In genomic region chr17:49739662-49740271, GRCh38 we compare ENCODE assay signal across 9 cellular contexts. TPM values are rescaled to one million over a fixed set of nuclear protein-coding genes. Genes with fewer than 3 reads are reported as not detected.
A peak's percentile ranks its signal among the peaks of the same experiment; 100 is the strongest.
DNase-seq lines count a peak whose midpoint lies in the region; ATAC-seq and TF ChIP-seq lines count a peak whose summit lies in the region.
"Had no signal": no experiment of that assay in that cellular context is flagged by ENCODE, and none has a peak within 500 bp of the region (broad histone marks: within the 10 kb centered on the region; RNA-seq: fewer than 3 reads in every experiment).

No MANE protein-coding gene starts in this region.

- no peaks in the 10 kb centered on the region for H3K27me3 Mint-ChIP-seq in T-helper 2 cell treated with Interferon-gamma antibody and Interleukin-4, amounts not matched to agents 5 μg/mL and 100 μg/mL, for 36 hours (ENCODE audit: low read depth)
- peaks cover 38% of the 10 kb centered on the region for H3K27me3 Mint-ChIP-seq in HFFc6 (ENCODE audit: insufficient read depth)

- TF ChIP-seq CTCF in NB4 (IDR thresholded peaks at IDR 0.05; ENCODE audit: low read depth, low read length) (no peak), HFFc6 (IDR thresholded peaks at IDR 0.05) (no peak)

- ATAC-seq in HG03439 (IDR thresholded peaks at IDR 0.05; ENCODE audit: unreplicated experiment) = no peak
- ATAC-seq: Panc1 had no signal

- peak overlapping the region; percentile 96 for H3K4me3 Mint-ChIP-seq in T-helper 2 cell treated with Interferon-gamma antibody and Interleukin-4, amounts not matched to agents 5 μg/mL and 100 μg/mL, for 36 hours
- H3K4me3 Mint-ChIP-seq in HFFc6 = no peak overlapping the region

- peaks cover 49% of the 10 kb centered on the region for H3K36me3 Mint-ChIP-seq in T-helper 2 cell treated with Interferon-gamma antibody and Interleukin-4, amounts not matched to agents 5 μg/mL and 100 μg/mL, for 36 hours (ENCODE audit: low read depth)
- H3K36me3 Mint-ChIP-seq in HFFc6 (ENCODE audit: low read depth) = no peaks in the 10 kb centered on the region; the same call in 1 of the 2 replicates

- peak overlapping the region; percentile 99 for H3K27ac Mint-ChIP-seq in T-helper 2 cell treated with Interferon-gamma antibody and Interleukin-4, amounts not matched to agents 5 μg/mL and 100 μg/mL, for 36 hours
- H3K27ac Mint-ChIP-seq in HFFc6 = no peak overlapping the region

- 31 to 43% (median 40%) methylated on average over 6 of the region's 6 CpGs for WGBS in adipose tissue, 3 donors

- peak; percentile 98 for DNase-seq in NB4 (ENCODE audit: low read depth)
- peak; percentile 79 for DNase-seq in T-helper 2 cell treated with Interferon-gamma antibody and Interleukin-4, amounts not matched to agents 5 μg/mL and 100 μg/mL, for 36 hours (ENCODE audit: low spot score)
- DNase-seq in medulla oblongata (ENCODE audit: extremely low spot score) = peak; percentile 35
- peak; percentile 56 for DNase-seq in stimulated activated CD8-positive, alpha-beta memory T cell treated with anti-CD3 and anti-CD28 coated beads, Interleukin-7, amount 100 ng/mL, for 24 hours (ENCODE audit: low read depth)
- no peak for DNase-seq in HFFc6

- H3K4me1 Mint-ChIP-seq in T-helper 2 cell treated with Interferon-gamma antibody and Interleukin-4, amounts not matched to agents 5 μg/mL and 100 μg/mL, for 36 hours (ENCODE audit: low read depth) = peaks cover 66% of the 10 kb centered on the region
- H3K4me1 Mint-ChIP-seq in HFFc6 (ENCODE audit: low read depth) = no peaks in the 10 kb centered on the region

- peak overlapping the region; percentile 86 for H3K4me3 ChIP-seq in NB4 (ENCODE audit: low read depth, low read length)

- H3K9me3 Mint-ChIP-seq in T-helper 2 cell treated with Interferon-gamma antibody and Interleukin-4, amounts not matched to agents 5 μg/mL and 100 μg/mL, for 36 hours = no peaks in the 10 kb centered on the region
- H3K9me3 Mint-ChIP-seq in HFFc6 = no peaks in the 10 kb centered on the region

- H3K27ac ChIP-seq in adipose tissue (ENCODE audit: low read depth, low read length) = peak overlapping the region; percentile 29

- peak; percentile 27 for TF ChIP-seq POLR2A in GM19193 (IDR thresholded peaks at IDR 0.05; ENCODE audit: extremely low read depth, insufficient read depth, insufficient read length)
- peak; percentile 45 for TF ChIP-seq POLR2A in NB4 (IDR thresholded peaks at IDR 0.05; ENCODE audit: extremely low read depth, insufficient read length)

RNA-seq across cellular contexts. Expression of gene FAM117A, which starts 24.2 kb away (rescaled TPM):
- 10 to 100 TPM in 1 of 3 donors, 1 to 10 TPM in 2; 5.6 to 10.7 (median 7.7) TPM for polyA plus RNA-seq in adipose tissue
- 1 to 10 TPM in 1 of 6 experiments, under 1 TPM in 5; 0.23 to 1.1 (median 0.57) TPM for total RNA-seq in HFFc6 (2021; fragmentation: NEBNext Ultra II Directional; extraction: Animal tissue kit (Norgen Biotek cat#: 25700))

RNA-seq across cellular contexts. Expression of gene SLC35B1, which starts 32.0 kb away (rescaled TPM):
- polyA plus RNA-seq in adipose tissue = 10 to 100 TPM; 20.2 to 38.5 (median 21.7) TPM
- total RNA-seq in HFFc6 (2021; fragmentation: NEBNext Ultra II Directional; extraction: Animal tissue kit (Norgen Biotek cat#: 25700)) = 100 to 1,000 TPM in 2 of 6 experiments, 10 to 100 TPM in 4; 78.2 to 117 (median 88.4) TPM

RNA-seq across cellular contexts. Expression of gene KAT7, which starts 48.7 kb away (rescaled TPM):
- polyA plus RNA-seq in adipose tissue = 10 to 100 TPM in 1 of 3 donors, 1 to 10 TPM in 2; 7.2 to 10.3 (median 8.1) TPM
- total RNA-seq in HFFc6 (2021; fragmentation: NEBNext Ultra II Directional; extraction: Animal tissue kit (Norgen Biotek cat#: 25700)) = 10 to 100 TPM; 35.3 to 45.5 (median 36.5) TPM
